ENCODE assay signal across 1 cellular context in genomic region chr6:56445818-56446217, GRCh38.
TF ChIP-seq lines count a peak whose summit lies in the region.

No MANE protein-coding gene starts in this region.

TF ChIP-seq in HepG2, 621 proteins besides CTCF, POLR2A, EP300 and RAD21 (continued from another document):
- no peak for TF ChIP-seq ZNF784 (CRISPR knock-in tag; IDR thresholded peaks at IDR 0.05; ENCODE audit: borderline replicate concordance)
- no peak for TF ChIP-seq ZNF773 (CRISPR knock-in tag; IDR thresholded peaks at IDR 0.05; ENCODE audit: borderline replicate concordance)
